35 cellular contexts compared by ENCODE assay signal in genomic region chr18:9694174-9694573, GRCh38. TPM values are rescaled to one million over a fixed set of nuclear protein-coding genes. Genes with fewer than 3 reads are reported as not detected.
"Had no signal": no experiment of that assay in that cellular context is flagged by ENCODE, and none has a peak within 500 bp of the region (broad histone marks: within the 10 kb centered on the region; RNA-seq: fewer than 3 reads in every experiment).

No MANE protein-coding gene starts in this region.

- H3K27me3 ChIP-seq: ascending aorta, breast epithelium, cardiac muscle cell had no signal

- H3K4me3 ChIP-seq: ascending aorta, breast epithelium, cardiac muscle cell, coronary artery had no signal

- H3K4me1 Mint-ChIP-seq: activated B cell treated with CpG ODN at 0.5 μM for 24 hours had no signal

- H3K4me3 Mint-ChIP-seq: activated B cell treated with CpG ODN at 0.5 μM for 24 hours; activated CD8-positive, alpha-beta memory T cell treated with anti-CD3 and anti-CD28 coated beads, Interleukin-2, amount 10 ng/mL, durations not matched to agents 7 days and 5 days; activated CD8-positive, alpha-beta T cell treated with anti-CD3 and anti-CD28 coated beads for 36 hours; activated naive CD4-positive, alpha-beta T cell treated with anti-CD3 and anti-CD28 coated beads, Interleukin-2, amount 10 ng/mL, durations not matched to agents 7 days and 5 days; activated naive CD8-positive, alpha-beta T cell treated with anti-CD3 and anti-CD28 coated beads, Interleukin-2, amount 10 ng/mL, durations not matched to agents 7 days and 5 days; activated T-cell treated with anti-CD3 and anti-CD28 coated beads, Interleukin-2, amount 50 U/mL, for 24 hours; activated T-cell treated with anti-CD3 and anti-CD28 coated beads, Interleukin-2, amount 50 U/mL, for 72 hours; brain; dendritic cell treated with granulocyte-macrophage colony-stimulating factor and Interleukin-4, amounts not matched to agents 40 ng/mL and 50 ng/mL, for 4 days; effector memory CD8-positive, alpha-beta T cell; T-helper 17 cell; T-helper 2 cell treated with Interferon-gamma antibody and Interleukin-4, amounts not matched to agents 5 μg/mL and 100 μg/mL, for 36 hours had no signal

- DNase-seq: activated B cell treated with CpG ODN at 0.5 μM for 24 hours; activated CD4-positive, alpha-beta T cell treated with anti-CD3 and anti-CD28 coated beads for 48 hours; activated CD4-positive, alpha-beta T cell treated with anti-CD3 and anti-CD28 coated beads, Interleukin-2, amount 50 U/mL, for 1 hour; activated CD4-positive, alpha-beta T cell treated with anti-CD3 and anti-CD28 coated beads, Interleukin-2, amount 50 U/mL, for 48 hours; activated CD8-positive, alpha-beta memory T cell treated with anti-CD3 and anti-CD28 coated beads, Interleukin-2, amount 10 ng/mL, durations not matched to agents 7 days and 5 days; activated CD8-positive, alpha-beta memory T cell treated with anti-CD3 and anti-CD28 coated beads, Interleukin-2, amount 50 U/mL, for 4 hours; activated CD8-positive, alpha-beta T cell treated with anti-CD3 and anti-CD28 coated beads for 36 hours; activated gamma-delta T cell; activated naive CD4-positive, alpha-beta T cell; activated naive CD4-positive, alpha-beta T cell treated with anti-CD3 and anti-CD28 coated beads, Interleukin-2, amount 10 ng/mL, durations not matched to agents 7 days and 5 days; activated naive CD8-positive, alpha-beta T cell treated with anti-CD3 and anti-CD28 coated beads, Interleukin-2, amount 10 ng/mL, durations not matched to agents 7 days and 5 days; activated T-cell treated with anti-CD3 and anti-CD28 coated beads for 4 hours; activated T-cell treated with anti-CD3 and anti-CD28 coated beads, Interleukin-2, amount 50 U/mL, for 24 hours; activated T-cell treated with anti-CD3 and anti-CD28 coated beads, Interleukin-2, amount 50 U/mL, for 72 hours; central memory CD4-positive, alpha-beta T cell; effector CD4-positive, alpha-beta T cell; effector memory CD8-positive, alpha-beta T cell; erythroblast; foreskin fibroblast; head of caudate nucleus; SW 1271; T-helper 1 cell; T-helper 17 cell; T1000; WERI-Rb-1 had no signal

- H3K9me3 Mint-ChIP-seq: activated B cell treated with CpG ODN at 0.5 μM for 24 hours; activated naive CD4-positive, alpha-beta T cell treated with anti-CD3 and anti-CD28 coated beads, Interleukin-2, amount 10 ng/mL, durations not matched to agents 7 days and 5 days; activated naive CD4-positive, alpha-beta T cell treated with anti-CD3 and anti-CD28 coated beads, Interleukin-2, amount 50 U/mL, for 72 hours; activated naive CD8-positive, alpha-beta T cell treated with anti-CD3 and anti-CD28 coated beads, Interleukin-2, amount 10 ng/mL, durations not matched to agents 7 days and 5 days; activated T-cell treated with anti-CD3 and anti-CD28 coated beads, Interleukin-2, amount 50 U/mL, for 24 hours; activated T-cell treated with anti-CD3 and anti-CD28 coated beads, Interleukin-2, amount 50 U/mL, for 72 hours; dendritic cell treated with granulocyte-macrophage colony-stimulating factor and Interleukin-4, amounts not matched to agents 40 ng/mL and 50 ng/mL, for 4 days; effector memory CD8-positive, alpha-beta T cell; T-helper 2 cell treated with Interferon-gamma antibody and Interleukin-4, amounts not matched to agents 5 μg/mL and 100 μg/mL, for 36 hours had no signal

- FAIRE-seq: frontal cortex had no signal

- H3K36me3 ChIP-seq: ascending aorta, breast epithelium, cardiac muscle cell, WERI-Rb-1 had no signal

- H3K4me1 ChIP-seq: ascending aorta, breast epithelium had no signal

- H3K27ac ChIP-seq: ascending aorta, breast epithelium, cardiac muscle cell, coronary artery, WERI-Rb-1 had no signal

- H3K27ac Mint-ChIP-seq: activated B cell treated with CpG ODN at 0.5 μM for 24 hours; activated CD8-positive, alpha-beta memory T cell treated with anti-CD3 and anti-CD28 coated beads, Interleukin-2, amount 10 ng/mL, durations not matched to agents 7 days and 5 days; activated CD8-positive, alpha-beta T cell treated with anti-CD3 and anti-CD28 coated beads for 36 hours; activated naive CD4-positive, alpha-beta T cell treated with anti-CD3 and anti-CD28 coated beads, Interleukin-2, amount 10 ng/mL, durations not matched to agents 7 days and 5 days; activated naive CD4-positive, alpha-beta T cell treated with anti-CD3 and anti-CD28 coated beads, Interleukin-2, amount 50 U/mL, for 72 hours; activated naive CD8-positive, alpha-beta T cell treated with anti-CD3 and anti-CD28 coated beads, Interleukin-2, amount 10 ng/mL, durations not matched to agents 7 days and 5 days; activated T-cell treated with anti-CD3 and anti-CD28 coated beads, Interleukin-2, amount 50 U/mL, for 24 hours; activated T-cell treated with anti-CD3 and anti-CD28 coated beads, Interleukin-2, amount 50 U/mL, for 72 hours; dendritic cell treated with granulocyte-macrophage colony-stimulating factor and Interleukin-4, amounts not matched to agents 40 ng/mL and 50 ng/mL, for 4 days; effector memory CD8-positive, alpha-beta T cell; T-helper 17 cell; T-helper 2 cell treated with Interferon-gamma antibody and Interleukin-4, amounts not matched to agents 5 μg/mL and 100 μg/mL, for 36 hours had no signal

- H3K36me3 Mint-ChIP-seq: activated CD8-positive, alpha-beta memory T cell treated with anti-CD3 and anti-CD28 coated beads, Interleukin-2, amount 10 ng/mL, durations not matched to agents 7 days and 5 days; activated naive CD4-positive, alpha-beta T cell treated with anti-CD3 and anti-CD28 coated beads, Interleukin-2, amount 10 ng/mL, durations not matched to agents 7 days and 5 days; activated naive CD4-positive, alpha-beta T cell treated with anti-CD3 and anti-CD28 coated beads, Interleukin-2, amount 50 U/mL, for 72 hours; activated naive CD8-positive, alpha-beta T cell treated with anti-CD3 and anti-CD28 coated beads, Interleukin-2, amount 10 ng/mL, durations not matched to agents 7 days and 5 days; brain had no signal

- H3K9me3 ChIP-seq: ascending aorta, breast epithelium had no signal

- H3K27me3 Mint-ChIP-seq: activated CD8-positive, alpha-beta T cell treated with anti-CD3 and anti-CD28 coated beads for 36 hours; dendritic cell treated with granulocyte-macrophage colony-stimulating factor and Interleukin-4, amounts not matched to agents 40 ng/mL and 50 ng/mL, for 4 days had no signal

- ATAC-seq: activated CD4-positive, CD25-positive, alpha-beta regulatory T cell treated with anti-CD3 and anti-CD28 coated beads, Interleukin-2, amount 50 U/mL, for 24 hours; activated CD8-positive, alpha-beta memory T cell treated with anti-CD3 and anti-CD28 coated beads, Interleukin-2, amount 10 ng/mL, durations not matched to agents 7 days and 5 days; activated CD8-positive, alpha-beta T cell treated with anti-CD3 and anti-CD28 coated beads for 36 hours; activated naive CD4-positive, alpha-beta T cell treated with anti-CD3 and anti-CD28 coated beads, Interleukin-2, amount 50 U/mL, for 72 hours; activated T-cell treated with anti-CD3 and anti-CD28 coated beads, Interleukin-2, amount 50 U/mL, for 72 hours; effector memory CD8-positive, alpha-beta T cell; T-helper 17 cell had no signal

RNA-seq across cellular contexts. Expression of gene RAB31, which starts 13.9 kb away (rescaled TPM):
- total RNA-seq: activated CD8-positive, alpha-beta memory T cell treated with anti-CD3 and anti-CD28 coated beads, Interleukin-2, amount 10 ng/mL, durations not matched to agents 7 days and 5 days had no signal
